Comparison of ENCODE assay signal across 8 cellular contexts in the genomic region with DNA sequence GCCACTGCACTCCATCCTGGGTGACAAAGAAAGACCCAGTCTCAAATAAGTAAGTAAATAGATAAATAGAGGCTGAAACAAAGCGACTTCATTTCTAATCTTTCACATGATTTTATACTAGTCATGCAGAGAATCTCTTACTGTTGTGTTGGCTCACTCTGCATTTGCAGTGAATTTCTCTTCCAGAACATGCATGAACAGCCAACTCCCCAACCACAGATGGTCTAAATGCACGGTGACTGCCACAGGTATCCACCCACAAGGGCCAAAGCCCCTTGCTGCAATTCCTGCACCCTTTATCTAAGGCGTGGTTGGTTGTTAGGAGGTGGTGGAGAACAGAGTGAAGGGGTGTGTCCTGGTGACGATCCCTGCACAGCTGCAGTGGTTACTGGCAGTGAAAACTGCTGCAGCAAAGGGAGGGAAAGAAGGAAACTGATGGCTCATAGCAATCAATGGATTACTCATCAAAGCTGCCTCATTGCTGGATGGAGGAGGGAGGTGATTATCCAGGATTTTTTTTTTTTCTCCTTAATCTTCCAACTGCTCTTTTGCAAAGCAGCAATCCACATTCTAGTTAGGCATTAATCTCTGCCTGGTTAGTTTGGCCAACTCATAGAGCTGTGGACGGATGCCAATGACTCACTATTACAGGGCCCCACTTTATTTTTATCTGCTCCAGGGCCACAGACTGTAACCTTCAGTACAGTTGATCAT. TPM values are rescaled to one million over a fixed set of nuclear protein-coding genes. Genes with fewer than 3 reads are reported as not detected.
DNase-seq lines count a peak whose midpoint lies in the region; ATAC-seq and TF ChIP-seq lines count a peak whose summit lies in the region.

No MANE protein-coding gene starts in this region.

- POLR2A ChIA-PET in activated CD8-positive, alpha-beta T cell treated with anti-CD3 and anti-CD28 coated beads for 36 hours (lab: Charles Lee): interaction anchor here (0.6 kb wide), 1 partner anchor 1181 kb away, joined by 4 read pairs; no protein-coding TSS in a partner anchor
- POLR2A ChIA-PET in activated CD4-positive, alpha-beta T cell treated with anti-CD3 and anti-CD28 coated beads, Interleukin-2, amount 10 ng/mL, durations not matched to agents 7 days and 5 days (lab: Charles Lee): no interaction called here

- no peak for TF ChIP-seq CTCF in Calu3 (IDR thresholded peaks at IDR 0.05; ENCODE audit: unreplicated experiment)
- no peak for TF ChIP-seq CTCF in activated CD8-positive, alpha-beta T cell treated with anti-CD3 and anti-CD28 coated beads for 36 hours (IDR thresholded peaks at IDR 0.05)

- CTCF ChIA-PET in Calu3 (lab: Charles Lee): interaction anchor here (0.8 to 1.0 kb wide), 2 partner anchors 11 to 40 kb away, joined by 3 to 4 read pairs; no protein-coding TSS in a partner anchor
- CTCF ChIA-PET in activated CD8-positive, alpha-beta T cell treated with anti-CD3 and anti-CD28 coated beads for 36 hours (lab: Charles Lee): no interaction called here
- CTCF ChIA-PET in activated CD4-positive, alpha-beta T cell treated with anti-CD3 and anti-CD28 coated beads, Interleukin-2, amount 10 ng/mL, durations not matched to agents 7 days and 5 days (lab: Charles Lee): interaction anchor here (0.6 to 1.0 kb wide), 4 partner anchors 12 to 502 kb away, joined by 3 to 5 read pairs (median 4); no protein-coding TSS in a partner anchor

- ATAC-seq in GM19328 (IDR thresholded peaks at IDR 0.05; ENCODE audit: unreplicated experiment) (peak; percentile 29), HG03520 (IDR thresholded peaks at IDR 0.05; ENCODE audit: unreplicated experiment) (peak; percentile 27)
- ATAC-seq in activated CD8-positive, alpha-beta T cell treated with anti-CD3 and anti-CD28 coated beads for 36 hours: peak; percentile 29
- peak; percentile 27 to 44 for ATAC-seq in stimulated activated naive B cell treated with anti-CD40 and anti-IgM and Interleukin-4, amounts not matched to agents 10 μg/mL and 1 μg/mL and 100 μg/mL, for 72 hours (replicated peaks)

- H3K4me1 Mint-ChIP-seq in Calu3 (ENCODE audit: low read depth, unreplicated experiment): peaks cover 36% of the 10 kb centered on the region
- peaks cover 46% of the 10 kb centered on the region for H3K4me1 Mint-ChIP-seq in activated CD8-positive, alpha-beta T cell treated with anti-CD3 and anti-CD28 coated beads for 36 hours (ENCODE audit: low read depth)
- peaks cover 11 to 16% of the 10 kb centered on the region in 2 donors for H3K4me1 Mint-ChIP-seq in stimulated activated naive B cell treated with anti-CD40 and anti-IgM and Interleukin-4, amounts not matched to agents 10 μg/mL and 1 μg/mL and 100 μg/mL, for 72 hours
- H3K4me1 Mint-ChIP-seq in activated CD4-positive, alpha-beta T cell treated with anti-CD3 and anti-CD28 coated beads, Interleukin-2, amount 10 ng/mL, durations not matched to agents 7 days and 5 days: peaks cover 25% of the 10 kb centered on the region

- no TSS peak for BruUV-seq in Calu3 (replicated peaks; lab: Mats Ljungman, UMichigan)

- H3K27me3 Mint-ChIP-seq in Calu3 (ENCODE audit: unreplicated experiment): no peaks in the 10 kb centered on the region
- H3K27me3 Mint-ChIP-seq in activated CD8-positive, alpha-beta T cell treated with anti-CD3 and anti-CD28 coated beads for 36 hours: no peaks in the 10 kb centered on the region
- peaks cover 11 to 13% of the 10 kb centered on the region in 2 donors for H3K27me3 Mint-ChIP-seq in stimulated activated naive B cell treated with anti-CD40 and anti-IgM and Interleukin-4, amounts not matched to agents 10 μg/mL and 1 μg/mL and 100 μg/mL, for 72 hours
- no peaks in the 10 kb centered on the region for H3K27me3 Mint-ChIP-seq in activated CD4-positive, alpha-beta T cell treated with anti-CD3 and anti-CD28 coated beads, Interleukin-2, amount 10 ng/mL, durations not matched to agents 7 days and 5 days

- DNase-seq in Calu3: peak; percentile 73
- peak; percentile 23 for DNase-seq in activated CD8-positive, alpha-beta T cell treated with anti-CD3 and anti-CD28 coated beads for 36 hours
- DNase-seq in hepatic stellate cell (ENCODE audit: low spot score): peak; percentile 53
- no peak for DNase-seq in stimulated activated naive B cell treated with anti-CD40 and anti-IgM and Interleukin-4, amounts not matched to agents 10 μg/mL and 1 μg/mL and 100 μg/mL, for 72 hours
- DNase-seq in SK-N-DZ (ENCODE audit: low spot score): no peak
- no peak for DNase-seq in activated CD4-positive, alpha-beta T cell treated with anti-CD3 and anti-CD28 coated beads, Interleukin-2, amount 10 ng/mL, durations not matched to agents 7 days and 5 days

- peak overlapping the region; percentile 55 for H3K4me3 Mint-ChIP-seq in Calu3 (ENCODE audit: low read depth, unreplicated experiment)
- no peak overlapping the region for H3K4me3 Mint-ChIP-seq in activated CD8-positive, alpha-beta T cell treated with anti-CD3 and anti-CD28 coated beads for 36 hours
- H3K4me3 Mint-ChIP-seq in stimulated activated naive B cell treated with anti-CD40 and anti-IgM and Interleukin-4, amounts not matched to agents 10 μg/mL and 1 μg/mL and 100 μg/mL, for 72 hours: peak overlapping the region in 1 of 2 donors; percentile 26
- H3K4me3 Mint-ChIP-seq in activated CD4-positive, alpha-beta T cell treated with anti-CD3 and anti-CD28 coated beads, Interleukin-2, amount 10 ng/mL, durations not matched to agents 7 days and 5 days: no peak overlapping the region

- H3K36me3 Mint-ChIP-seq in Calu3 (ENCODE audit: insufficient read depth, unreplicated experiment): peaks cover 7% of the 10 kb centered on the region
- peaks cover 11% of the 10 kb centered on the region for H3K36me3 Mint-ChIP-seq in activated CD8-positive, alpha-beta T cell treated with anti-CD3 and anti-CD28 coated beads for 36 hours (ENCODE audit: low read depth)
- H3K36me3 Mint-ChIP-seq in stimulated activated naive B cell treated with anti-CD40 and anti-IgM and Interleukin-4, amounts not matched to agents 10 μg/mL and 1 μg/mL and 100 μg/mL, for 72 hours: no peaks in the 10 kb centered on the region
- no peaks in the 10 kb centered on the region for H3K36me3 Mint-ChIP-seq in activated CD4-positive, alpha-beta T cell treated with anti-CD3 and anti-CD28 coated beads, Interleukin-2, amount 10 ng/mL, durations not matched to agents 7 days and 5 days (ENCODE audit: low read depth)

- H3K27ac Mint-ChIP-seq in Calu3 (ENCODE audit: unreplicated experiment): peak overlapping the region; percentile 78
- H3K27ac Mint-ChIP-seq in activated CD8-positive, alpha-beta T cell treated with anti-CD3 and anti-CD28 coated beads for 36 hours: peak overlapping the region; percentile 69
- no peak overlapping the region for H3K27ac Mint-ChIP-seq in stimulated activated naive B cell treated with anti-CD40 and anti-IgM and Interleukin-4, amounts not matched to agents 10 μg/mL and 1 μg/mL and 100 μg/mL, for 72 hours
- H3K27ac Mint-ChIP-seq in activated CD4-positive, alpha-beta T cell treated with anti-CD3 and anti-CD28 coated beads, Interleukin-2, amount 10 ng/mL, durations not matched to agents 7 days and 5 days: no peak overlapping the region

- intact Hi-C loops in Calu3 (cut with micrococcal nuclease; ENCODE audit: unreplicated experiment): loop anchor here (5.0 kb wide), 1 partner anchor 185 kb away; no protein-coding TSS in a partner anchor
- intact Hi-C loops in activated CD8-positive, alpha-beta T cell treated with anti-CD3 and anti-CD28 coated beads for 36 hours (cut with micrococcal nuclease): no loop called here

- H3K9me3 Mint-ChIP-seq in Calu3 (ENCODE audit: low read depth, unreplicated experiment): no peaks in the 10 kb centered on the region
- H3K9me3 Mint-ChIP-seq in activated CD8-positive, alpha-beta T cell treated with anti-CD3 and anti-CD28 coated beads for 36 hours: peaks cover 4% of the 10 kb centered on the region
- H3K9me3 Mint-ChIP-seq in stimulated activated naive B cell treated with anti-CD40 and anti-IgM and Interleukin-4, amounts not matched to agents 10 μg/mL and 1 μg/mL and 100 μg/mL, for 72 hours: peaks cover 0 to 2% of the 10 kb centered on the region in 2 donors
- H3K9me3 Mint-ChIP-seq in activated CD4-positive, alpha-beta T cell treated with anti-CD3 and anti-CD28 coated beads, Interleukin-2, amount 10 ng/mL, durations not matched to agents 7 days and 5 days: peaks cover 2% of the 10 kb centered on the region

RNA-seq across cellular contexts. Expression of gene PRTFDC1, which starts 50.6 kb away (rescaled TPM):
- total RNA-seq in Calu3 (2022): 22.7 and 24.6 TPM in 2 replicates
- total RNA-seq in activated CD8-positive, alpha-beta T cell treated with anti-CD3 and anti-CD28 coated beads for 36 hours: 1 to 10 TPM; 2.2 to 2.7 TPM
- polyA plus RNA-seq in SK-N-DZ (2014; cell fraction: cytosol; rRNA removed): 9.1 and 9.4 TPM in 2 replicates
- polyA plus RNA-seq in SK-N-DZ (2014; cell fraction: nucleus; rRNA removed): 3.8 and 7.4 TPM in 2 replicates
- under 1 TPM; 0.27 to 0.46 TPM for total RNA-seq in activated CD4-positive, alpha-beta T cell treated with anti-CD3 and anti-CD28 coated beads, Interleukin-2, amount 10 ng/mL, durations not matched to agents 7 days and 5 days

Comparison
In these comparisons a context has a peak if more than half of its experiments do, and no peak if none do; other contexts are left out.
1. DNase-seq: peak in Calu3 (single experiment), activated CD8-positive, alpha-beta T cell treated with anti-CD3 and anti-CD28 coated beads for 36 hours (single experiment) and hepatic stellate cell (single experiment); none in stimulated activated naive B cell treated with anti-CD40 and anti-IgM and Interleukin-4, amounts not matched to agents 10 μg/mL and 1 μg/mL and 100 μg/mL, for 72 hours (single experiment), SK-N-DZ (single experiment) and activated CD4-positive, alpha-beta T cell treated with anti-CD3 and anti-CD28 coated beads, Interleukin-2, amount 10 ng/mL, durations not matched to agents 7 days and 5 days (single experiment).
2. H3K27ac Mint-ChIP-seq: peak in Calu3 (single experiment) and activated CD8-positive, alpha-beta T cell treated with anti-CD3 and anti-CD28 coated beads for 36 hours (single experiment); none in stimulated activated naive B cell treated with anti-CD40 and anti-IgM and Interleukin-4, amounts not matched to agents 10 μg/mL and 1 μg/mL and 100 μg/mL, for 72 hours (single experiment) and activated CD4-positive, alpha-beta T cell treated with anti-CD3 and anti-CD28 coated beads, Interleukin-2, amount 10 ng/mL, durations not matched to agents 7 days and 5 days (single experiment).
3. Peak in every context shown above with its lines, with median percentiles within 50 percentile points of each other: ATAC-seq.